8 cellular contexts compared by ENCODE assay signal in the genomic region with DNA sequence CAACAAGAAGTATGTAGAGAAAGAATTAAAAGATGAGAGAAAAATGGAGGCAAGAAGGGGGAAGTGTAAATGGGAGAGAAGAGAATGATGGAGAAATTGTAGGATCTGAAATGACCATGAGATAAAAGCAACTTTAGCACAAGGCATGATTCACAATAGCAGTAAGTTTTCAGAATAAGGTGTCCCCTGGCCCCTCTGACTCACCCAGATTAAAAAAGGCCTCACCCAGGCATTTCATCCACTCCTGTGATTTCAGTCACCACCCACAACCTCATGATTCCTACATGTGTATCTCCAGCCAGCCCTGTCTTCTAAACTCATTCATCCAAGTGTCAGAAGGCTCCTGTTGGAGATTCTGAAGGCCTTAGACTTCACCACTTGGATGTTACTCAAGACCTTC. TPM values are rescaled to one million over a fixed set of nuclear protein-coding genes. Genes with fewer than 3 reads are reported as not detected.
A peak's percentile ranks its signal among the peaks of the same experiment; 100 is the strongest.
DNase-seq lines count a peak whose midpoint lies in the region; ATAC-seq, FAIRE-seq and TF ChIP-seq lines count a peak whose summit lies in the region.

No MANE protein-coding gene starts in this region.

- H3K27me3 ChIP-seq in OCI-LY3 (ENCODE audit: low read depth, low read length) (no peaks in the 10 kb centered on the region), GM12878 (replicated peaks in 1 of 2; ENCODE audit: control insufficient read depth in 2 of 2, insufficient read depth in 2 of 2, low read length in 1 of 2) (no peaks in the 10 kb centered on the region), tibial nerve (no peaks in the 10 kb centered on the region), stomach (no peaks in the 10 kb centered on the region)

- TF ChIP-seq RAD21 in GM12878 (IDR thresholded peaks at IDR 0.05; ENCODE audit: insufficient read depth, low read depth, low read length): no peak

- H3K4me1 ChIP-seq in OCI-LY3 (ENCODE audit: low read length) (peaks cover 38% of the 10 kb centered on the region), GM12878 (ENCODE audit: control insufficient read depth, insufficient read depth, low read length) (peaks cover 32% of the 10 kb centered on the region), tibial nerve (no peaks in the 10 kb centered on the region), stomach (peaks cover 0 to 5% (median 0%) of the 10 kb centered on the region in 4 donors), kidney (ENCODE audit: control insufficient read depth in 1 of 2, insufficient read depth in 1 of 2, low read depth in 1 of 2, low read length in 2 of 2) (no peaks in the 10 kb centered on the region)

- H3K4me3 ChIP-seq in OCI-LY3 (ENCODE audit: low read length) (no peak overlapping the region), GM12878 (no peak overlapping the region), tibial nerve (no peak overlapping the region), stomach (no peak overlapping the region), kidney (ENCODE audit: low read length in 2 of 2) (no peak overlapping the region)

- no TSS peak for BruUV-seq in GM12878 (replicated peaks; lab: Mats Ljungman, UMichigan)

- peak; percentile 71 for ATAC-seq in GM12878

- in situ Hi-C loops in GM12878 (cut with MboI): no loop called here

- FAIRE-seq in GM12891 (lab: Jason Lieb, UNC) (peak; percentile 65), GM12878 (lab: Jason Lieb, UNC) (no peak), kidney (lab: Jason Lieb, UNC) (no peak)

- CTCF ChIA-PET in GM12878 (lab: Yijun Ruan, JAX): no interaction called here

- TF ChIP-seq CTCF in OCI-LY3 (IDR thresholded peaks at IDR 0.05; ENCODE audit: low read depth, low read length) (no peak), GM12878 (IDR thresholded peaks at IDR 0.05 in 2 of 3, conservative IDR thresholded peaks at IDR 0.05 in 1 of 3; ENCODE audit: control insufficient read depth in 2 of 3, extremely low read depth in 1 of 3, insufficient read depth in 1 of 3, low read depth in 3 of 3, low read length in 3 of 3) (no peak), tibial nerve (IDR thresholded peaks at IDR 0.05) (no peak), stomach (IDR thresholded peaks at IDR 0.05) (no peak), kidney (IDR thresholded peaks at IDR 0.05; ENCODE audit: borderline replicate concordance, extremely low read depth, insufficient read depth) (no peak)

- RAD21 ChIA-PET in GM12878 (lab: Charles Lee; ENCODE audit: unreplicated experiment): interaction anchor here (0.6 to 2.8 kb wide), 6 partner anchors 25 to 270 kb away, joined by 3 to 14 read pairs (median 7); no protein-coding TSS in a partner anchor

- POLR2A ChIA-PET in GM12878 (lab: Charles Lee): interaction anchor here (0.6 to 2.9 kb wide), 2 partner anchors 25 to 289 kb away, joined by 3 to 16 read pairs; no protein-coding TSS in a partner anchor

- TF ChIP-seq EP300 in GM12878 (IDR thresholded peaks at IDR 0.05; ENCODE audit: borderline replicate concordance in 1 of 2, control insufficient read depth in 1 of 2, low read depth in 2 of 2, low read length in 2 of 2) (no peak), tibial nerve (IDR thresholded peaks at IDR 0.05) (no peak), stomach (IDR thresholded peaks at IDR 0.05) (no peak)

- H3K27ac ChIP-seq in OCI-LY3 (ENCODE audit: low read length) (peak overlapping the region; percentile 60), GM12878 (ENCODE audit: control insufficient read depth, insufficient read depth) (peak overlapping the region; percentile 21), tibial nerve (peak overlapping the region in 1 of 4 donors; percentile 9), stomach (peak overlapping the region in 2 of 5 donors; percentile 27 to 31), kidney (ENCODE audit: low read depth in 2 of 2, low read length in 2 of 2) (no peak overlapping the region)

- intact Hi-C loops in GM12878 (cut with micrococcal nuclease; ENCODE audit: unreplicated experiment): loop anchor here (2.0 to 5.0 kb wide), 2 partner anchors 116 to 140 kb away; no protein-coding TSS in a partner anchor
- intact Hi-C loops in stomach (cut with DNase I; ENCODE audit: low total_unique reads): no loop called here
- intact Hi-C loops in kidney (cut with DNase I): no loop called here

- no peaks in the 10 kb centered on the region for H3K9me3 ChIP-seq in OCI-LY3 (ENCODE audit: insufficient read depth, low read length)
- no peaks in the 10 kb centered on the region; the same call in 2 of the 3 replicates for H3K9me3 ChIP-seq in GM12878 (replicated peaks; ENCODE audit: control insufficient read depth, insufficient read depth, low read length)
- peaks cover 0 to 18% (median 5%) of the 10 kb centered on the region in 4 donors for H3K9me3 ChIP-seq in tibial nerve
- H3K9me3 ChIP-seq in stomach: peaks cover 0 to 12% (median 6%) of the 10 kb centered on the region in 4 donors
- peaks cover 0 to 7% of the 10 kb centered on the region in 2 donors for H3K9me3 ChIP-seq in kidney (ENCODE audit: control insufficient read depth in 1 of 2, low read length in 2 of 2)

- no peak for TF ChIP-seq POLR2A in GM12891 (IDR thresholded peaks at IDR 0.05; ENCODE audit: low read depth, low read length)
- no peak for TF ChIP-seq POLR2A in GM12878 (IDR thresholded peaks at IDR 0.05; ENCODE audit: low read depth, low read length)
- TF ChIP-seq POLR2A in tibial nerve (IDR thresholded peaks at IDR 0.05): no peak
- no peak for TF ChIP-seq POLR2A in stomach (IDR thresholded peaks at IDR 0.05)

- SMC1A ChIA-PET in GM12878 (lab: Charles Lee; ENCODE audit: uncharacterized antibody, unreplicated experiment): interaction anchor here (1.4 to 2.3 kb wide), 3 partner anchors 21 to 130 kb away, joined by 5 to 14 read pairs (median 10); no protein-coding TSS in a partner anchor

- H3K9ac ChIP-seq in OCI-LY3 (ENCODE audit: low read length) (no peak overlapping the region), GM12878 (ENCODE audit: control insufficient read depth, insufficient read depth, low read length) (no peak overlapping the region), kidney (ENCODE audit: low read length in 2 of 2) (no peak overlapping the region)

- H3K36me3 ChIP-seq in OCI-LY3 (replicated peaks; ENCODE audit: low read depth, low read length): peaks cover 53% of the 10 kb centered on the region
- H3K36me3 ChIP-seq in GM12878 (ENCODE audit: control insufficient read depth in 2 of 2, insufficient read depth in 2 of 2, low read length in 1 of 2): peaks cover 0 to 14% of the 10 kb centered on the region in 2 experiments; a peak in 3 of 4 replicates
- H3K36me3 ChIP-seq in tibial nerve: peaks cover 0 to 97% (median 6%) of the 10 kb centered on the region in 3 donors
- H3K36me3 ChIP-seq in stomach: peaks cover 12 to 90% (median 87%) of the 10 kb centered on the region in 4 donors
- peaks cover 12 to 27% of the 10 kb centered on the region in 2 donors for H3K36me3 ChIP-seq in kidney (ENCODE audit: control insufficient read depth in 1 of 2, insufficient read depth in 2 of 2, low read length in 2 of 2)

- DNase-seq in GM12891 (ENCODE audit: insufficient read length, low spot score): no peak
- peak; percentile 34 for DNase-seq in GM12878 (ENCODE audit: low read depth, low spot score)
- peak; percentile 19 for DNase-seq in stimulated activated CD4-positive, alpha-beta T cell treated with anti-CD3 and anti-CD28 coated beads, Interleukin-4, amount 100 ng/mL, for 1 hour
- DNase-seq in tibial nerve (ENCODE audit: low spot score in 2 of 2): no peak
- DNase-seq in cerebellar cortex (ENCODE audit: low spot score): no peak
- DNase-seq in stomach: no peak
- DNase-seq in kidney: no peak

- H4K20me1 ChIP-seq in OCI-LY3 (ENCODE audit: insufficient read depth, low read length) (no peaks in the 10 kb centered on the region), GM12878 (ENCODE audit: control insufficient read depth, insufficient read depth) (no peaks in the 10 kb centered on the region)

- H3K4me2 ChIP-seq in OCI-LY3 (ENCODE audit: low read length) (peak overlapping the region; percentile 24; the same call in 1 of the 2 replicates), GM12878 (ENCODE audit: control insufficient read depth, insufficient read depth) (no peak overlapping the region)

- no peaks in the 10 kb centered on the region for H3K79me2 ChIP-seq in OCI-LY3 (ENCODE audit: low read length)
- H3K79me2 ChIP-seq in GM12878 (ENCODE audit: control insufficient read depth, insufficient read depth, low read length): no peaks in the 10 kb centered on the region

- H2AFZ ChIP-seq in OCI-LY3 (ENCODE audit: low read depth, low read length): no peak overlapping the region
- H2AFZ ChIP-seq in GM12878 (ENCODE audit: control insufficient read depth, low read depth, low read length): no peak overlapping the region

TF ChIP-seq in GM12891, 5 proteins besides CTCF, POLR2A, EP300 and RAD21 (continues in another document):
- TF ChIP-seq PAX5 (IDR thresholded peaks at IDR 0.05; ENCODE audit: insufficient read depth, low read length, severe bottlenecking) (no peak), POU2F2 (IDR thresholded peaks at IDR 0.05; ENCODE audit: low read depth, low read length) (peak; percentile 62; the same call in 1 of the 2 replicates)

TF ChIP-seq in GM12878, 131 proteins besides CTCF, POLR2A, EP300 and RAD21 (continues in another document):
- TF ChIP-seq SMAD1 (IDR thresholded peaks at IDR 0.05; ENCODE audit: low read depth, partially characterized antibody) (no peak), ZNF217 (IDR thresholded peaks at IDR 0.05) (no peak)

RNA-seq across cellular contexts. Expression of a gene that starts 56.6 kb away (rescaled TPM):
- 137 TPM for polyA plus RNA-seq in GM12891 (2012; ENCODE audit: low read depth, missing spikeins)
- total RNA-seq in GM12878 (2013; cell fraction: nucleolus; rRNA removed): 469 and 500 TPM in 2 replicates
- total RNA-seq in GM12878 (2014; rRNA removed): 175 and 191 TPM in 2 replicates
- total RNA-seq in GM12878 (2014; rRNA removed; fragmentation: Illumina TruSeq; extraction: Trizol): 226 and 237 TPM in 2 replicates
- 166 and 172 TPM in 2 replicates for total RNA-seq in GM12878 (2021)
- 137 TPM for polyA plus RNA-seq in GM12878 (2011; ENCODE audit: low read depth)
- 239 and 341 TPM in 2 replicates for polyA plus RNA-seq in GM12878 (2011; rRNA removed)
- polyA plus RNA-seq in GM12878 (2011; cell fraction: cytosol; rRNA removed): 81.5 and 89.9 TPM in 2 replicates
- 235 and 280 TPM in 2 replicates for polyA plus RNA-seq in GM12878 (2011; cell fraction: nucleus; rRNA removed)
- polyA plus RNA-seq in GM12878 (2012): 155 and 168 TPM in 2 replicates
- 215 and 267 TPM in 2 replicates for polyA plus RNA-seq in GM12878 (2014; fragmentation: Illumina TruSeq; extraction: Trizol)
- 100 to 1,000 TPM; 109 to 154 TPM for polyA plus RNA-seq in GM12878 (2014; fragmentation: Nextera tagmentation; extraction: Ambion mirVana)
- 172 and 174 TPM in 2 replicates for polyA plus RNA-seq in GM12878 (2014; rRNA removed)
- polyA plus RNA-seq in GM12878 (2016; fragmentation: Nextera tagmentation; extraction: Ambion mirVana): 100 to 1,000 TPM; 185 to 188 TPM
- polyA minus RNA-seq in GM12878 (2011; rRNA and poly(A)+ RNA removed): 140 and 144 TPM in 2 replicates
- polyA minus RNA-seq in GM12878 (2011; cell fraction: cytosol; rRNA and poly(A)+ RNA removed): 57.5 and 82.0 TPM in 2 replicates
- polyA minus RNA-seq in GM12878 (2011; cell fraction: nucleus; rRNA and poly(A)+ RNA removed): 166 and 247 TPM in 2 replicates
- total RNA-seq in tibial nerve: 100 to 1,000 TPM in 2 of 4 donors, 10 to 100 TPM in 2; 84.1 to 126 (median 108) TPM
- 100 to 1,000 TPM in 2 of 5 donors, 10 to 100 TPM in 3; 11.0 to 168 (median 96.8) TPM for total RNA-seq in stomach
- polyA plus RNA-seq in stomach: 10 to 100 TPM; 36.5 to 58.8 (median 40.8) TPM
- total RNA-seq in kidney: 118 TPM
- 35.7 TPM for polyA plus RNA-seq in kidney (ENCODE audit: insufficient read depth, low read depth, low replicate concordance)

Comparison
In these comparisons a context has a peak if more than half of its experiments do, and no peak if none do; other contexts are left out.
1. DNase-seq: peak in GM12878 (single experiment) and stimulated activated CD4-positive, alpha-beta T cell treated with anti-CD3 and anti-CD28 coated beads, Interleukin-4, amount 100 ng/mL, for 1 hour (single experiment); none in GM12891 (single experiment), tibial nerve (0 of 2), cerebellar cortex (single experiment), stomach (single experiment) and kidney (single experiment).
2. H3K27ac ChIP-seq: peak in OCI-LY3 (single experiment) and GM12878 (single experiment); none in kidney (0 of 2).